Comparison of ENCODE assay signal across 18 cellular contexts in genomic region chr5:115657125-115657882, GRCh38. TPM values are rescaled to one million over a fixed set of nuclear protein-coding genes. Genes with fewer than 3 reads are reported as not detected.
A peak's percentile ranks its signal among the peaks of the same experiment; 100 is the strongest.
DNase-seq lines count a peak whose midpoint lies in the region; ATAC-seq, FAIRE-seq and TF ChIP-seq lines count a peak whose summit lies in the region.
"Had no signal": no experiment of that assay in that cellular context is flagged by ENCODE, and none has a peak within 500 bp of the region (broad histone marks: within the 10 kb centered on the region; RNA-seq: fewer than 3 reads in every experiment).

No MANE protein-coding gene starts in this region.

- H2AFZ ChIP-seq in PC-3 (ENCODE audit: low read length) (no peak overlapping the region), astrocyte (ENCODE audit: low read depth, low read length) (no peak overlapping the region), smooth muscle cell (ENCODE audit: low read depth) (no peak overlapping the region)

- peak overlapping the region; percentile 75 for H3K27ac Mint-ChIP-seq in astrocyte (ENCODE audit: unreplicated experiment)
- H3K27ac Mint-ChIP-seq: B cell; CD4-positive, alpha-beta T cell had no signal

- no peaks in the 10 kb centered on the region for H3K79me2 ChIP-seq in PC-3 (ENCODE audit: low read length)
- no peaks in the 10 kb centered on the region for H3K79me2 ChIP-seq in astrocyte (ENCODE audit: insufficient read depth, low read length)
- no peaks in the 10 kb centered on the region for H3K79me2 ChIP-seq in smooth muscle cell (ENCODE audit: low read depth)

- H3K4me3 Mint-ChIP-seq in astrocyte (ENCODE audit: unreplicated experiment), result no peak overlapping the region
- H3K4me3 Mint-ChIP-seq: B cell; CD4-positive, alpha-beta T cell had no signal

- no peaks in the 10 kb centered on the region for H3K36me3 ChIP-seq in PC-3 (ENCODE audit: low read depth, low read length)
- H3K36me3 ChIP-seq in astrocyte (ENCODE audit: insufficient read depth, low read length), result no peaks in the 10 kb centered on the region
- no peaks in the 10 kb centered on the region for H3K36me3 ChIP-seq in smooth muscle cell (ENCODE audit: low read depth)
- H3K36me3 ChIP-seq: Peyer's patch had no signal

- H3K4me1 Mint-ChIP-seq in astrocyte (ENCODE audit: low read depth, unreplicated experiment), result peaks cover 27% of the 10 kb centered on the region
- H3K4me1 Mint-ChIP-seq: B cell had no signal

- no peaks in the 10 kb centered on the region for H3K9me3 Mint-ChIP-seq in astrocyte (ENCODE audit: unreplicated experiment)

- POLR2A ChIA-PET in PC-3 (lab: Charles Lee; ENCODE audit: unreplicated experiment), result interaction anchor here (0.5 kb wide), 1 partner anchor 836 kb away, joined by 3 read pairs; no protein-coding TSS in a partner anchor

- DNase-seq in PC-3 (peak; percentile 45), astrocyte (ENCODE audit: low read depth) (no peak), iris pigment epithelial cell (ENCODE audit: low read depth) (peak; percentile 2), smooth muscle cell (lab: John Stamatoyannopoulos, UW; ENCODE audit: unreplicated experiment) (no peak), NCI-H128 (lab: John Stamatoyannopoulos, UW; ENCODE audit: unreplicated experiment) (no peak), T-helper 2 cell (no peak)
- no peak for DNase-seq in stimulated activated naive CD8-positive, alpha-beta T cell treated with anti-CD3 and anti-CD28 coated beads, Interleukin-15, Interleukin-2, amounts not matched to agents 100 U/mL and 50 U/mL, for 24 hours
- DNase-seq: CD4-positive, alpha-beta T cell; DMS79; Karpas-422; MM.1S; NCI-H1105; NCI-H1694 treated with DMSO at 0.1 percent for 48 hours; NCI-H2107; NCI-H524 treated with DMSO at 0.1 percent for 48 hours; Peyer's patch; SIG-M5 had no signal

- H3K27me3 ChIP-seq in PC-3 (ENCODE audit: low read length) (peaks cover 17% of the 10 kb centered on the region; the same call in 1 of the 2 replicates), astrocyte (ENCODE audit: insufficient read depth, low read length) (no peaks in the 10 kb centered on the region), smooth muscle cell (ENCODE audit: low read depth) (no peaks in the 10 kb centered on the region)
- H3K27me3 ChIP-seq: Peyer's patch had no signal

- intact Hi-C loops in PC-3 (cut with micrococcal nuclease), result no loop called here

- peak; percentile 53 for ATAC-seq in PC-3
- no peak for ATAC-seq in stimulated activated naive CD8-positive, alpha-beta T cell treated with anti-CD3 and anti-CD28 coated beads, Interleukin-15, Interleukin-2, amounts not matched to agents 100 U/mL and 50 U/mL, for 24 hours

- peaks cover 6% of the 10 kb centered on the region for H3F3A ChIP-seq in PC-3 (ENCODE audit: low read length, unreplicated experiment)
- H3F3A ChIP-seq in smooth muscle cell (ENCODE audit: low read depth), result no peaks in the 10 kb centered on the region

- H3K9me3 ChIP-seq in PC-3 (ENCODE audit: low read length) (no peaks in the 10 kb centered on the region), astrocyte (ENCODE audit: insufficient read depth, low read depth, low read length) (no peaks in the 10 kb centered on the region), smooth muscle cell (replicated peaks; ENCODE audit: low read depth) (no peaks in the 10 kb centered on the region)
- H3K9me3 ChIP-seq: Peyer's patch had no signal

- H4K20me1 ChIP-seq in PC-3 (ENCODE audit: low read length), result no peaks in the 10 kb centered on the region
- H4K20me1 ChIP-seq in astrocyte (ENCODE audit: insufficient read depth, low read length), result no peaks in the 10 kb centered on the region
- H4K20me1 ChIP-seq in smooth muscle cell (ENCODE audit: low read depth), result no peaks in the 10 kb centered on the region

- H3K9ac ChIP-seq in PC-3 (ENCODE audit: low read length) (no peak overlapping the region), astrocyte (ENCODE audit: low read length) (no peak overlapping the region), smooth muscle cell (ENCODE audit: low read depth) (peak overlapping the region; percentile 11)

- no peaks in the 10 kb centered on the region for H3K27me3 Mint-ChIP-seq in astrocyte (ENCODE audit: low read depth, unreplicated experiment)

- no peak overlapping the region for H3K4me3 ChIP-seq in PC-3 (ENCODE audit: low read length)
- H3K4me3 ChIP-seq in astrocyte (ENCODE audit: insufficient read depth, low read depth, low read length), result no peak overlapping the region
- H3K4me3 ChIP-seq in smooth muscle cell, result no peak overlapping the region
- H3K4me3 ChIP-seq: Peyer's patch had no signal

- H3K36me3 Mint-ChIP-seq in astrocyte (ENCODE audit: low read depth, unreplicated experiment), result no peaks in the 10 kb centered on the region

- WGBS in smooth muscle cell (ENCODE audit: low lambda C conversion rate), result 90% methylated on average over 2 of the region's 2 CpGs

- no TSS peak for BruUV-seq in PC-3 (replicated peaks; lab: Mats Ljungman, UMichigan)

- no peak for TF ChIP-seq CTCF in PC-3 (conservative IDR thresholded peaks at IDR 0.05; ENCODE audit: low read depth, low read length)
- TF ChIP-seq CTCF in astrocyte (IDR thresholded peaks at IDR 0.05; ENCODE audit: insufficient read depth, low read depth, low read length), result no peak
- no peak for TF ChIP-seq CTCF in smooth muscle cell (IDR thresholded peaks at IDR 0.05; ENCODE audit: borderline replicate concordance, insufficient read depth, poor library complexity, severe bottlenecking)

- H3K27ac ChIP-seq in PC-3 (ENCODE audit: low read length) (peak overlapping the region; percentile 53), astrocyte (ENCODE audit: low read depth, low read length) (peak overlapping the region; percentile 22), smooth muscle cell (ENCODE audit: low read depth) (peak overlapping the region; percentile 54)
- H3K27ac ChIP-seq: Peyer's patch had no signal

- peak; percentile 29 for FAIRE-seq in astrocyte (lab: Jason Lieb, UNC)

- H3K4me1 ChIP-seq in PC-3 (ENCODE audit: insufficient read depth, low read length), result peaks cover 21% of the 10 kb centered on the region
- H3K4me1 ChIP-seq in astrocyte (ENCODE audit: insufficient read depth, low read length), result peaks cover 14% of the 10 kb centered on the region
- H3K4me1 ChIP-seq in smooth muscle cell (ENCODE audit: low read depth), result peaks cover 10% of the 10 kb centered on the region
- H3K4me1 ChIP-seq: Peyer's patch had no signal

- CTCF ChIA-PET in PC-3 (lab: Charles Lee), result interaction anchor here (0.7 to 0.9 kb wide), 2 partner anchors 57 to 139 kb away, joined by 3 read pairs; no protein-coding TSS in a partner anchor

- no peaks in the 10 kb centered on the region for H3K9me2 ChIP-seq in PC-3 (replicated peaks; ENCODE audit: low read length)

- H3K4me2 ChIP-seq in PC-3 (ENCODE audit: low read length), result peak overlapping the region; percentile 59
- peak overlapping the region; percentile 45 for H3K4me2 ChIP-seq in astrocyte (ENCODE audit: low read length)
- H3K4me2 ChIP-seq in smooth muscle cell, result no peak overlapping the region

RNA-seq across cellular contexts. Expression of gene TMED7, which starts 31.5 kb away (rescaled TPM):
- 234 and 278 TPM in 2 replicates for total RNA-seq in PC-3 (2014; rRNA removed)
- 163 and 173 TPM in 2 replicates for total RNA-seq in astrocyte
- total RNA-seq in smooth muscle cell, result 236 and 293 TPM in 2 replicates
- polyA plus RNA-seq in smooth muscle cell, result 71.5 and 91.5 TPM in 2 replicates

RNA-seq across cellular contexts. Expression of gene TICAM2, which starts 55.0 kb away (rescaled TPM):
- total RNA-seq in PC-3 (2014; rRNA removed) (3.9 and 5.0 TPM in 2 replicates), astrocyte (6.7 and 6.8 TPM in 2 replicates), smooth muscle cell (13.3 and 17.7 TPM in 2 replicates)
- polyA plus RNA-seq in smooth muscle cell, result 8.3 and 11.5 TPM in 2 replicates

Comparison
In these comparisons a context has a peak if more than half of its experiments do, and no peak if none do; other contexts are left out.
1. DNase-seq: peak in PC-3 (single experiment) and iris pigment epithelial cell (single experiment); none in astrocyte (single experiment), smooth muscle cell (single experiment), NCI-H128 (single experiment), T-helper 2 cell (0 of 5) and stimulated activated naive CD8-positive, alpha-beta T cell treated with anti-CD3 and anti-CD28 coated beads, Interleukin-15, Interleukin-2, amounts not matched to agents 100 U/mL and 50 U/mL, for 24 hours (single experiment).
2. Peak in every context shown above with its lines, with median percentiles within 50 percentile points of each other: H3K27ac ChIP-seq.